1 cellular context compared by ENCODE assay signal in the genomic region with DNA sequence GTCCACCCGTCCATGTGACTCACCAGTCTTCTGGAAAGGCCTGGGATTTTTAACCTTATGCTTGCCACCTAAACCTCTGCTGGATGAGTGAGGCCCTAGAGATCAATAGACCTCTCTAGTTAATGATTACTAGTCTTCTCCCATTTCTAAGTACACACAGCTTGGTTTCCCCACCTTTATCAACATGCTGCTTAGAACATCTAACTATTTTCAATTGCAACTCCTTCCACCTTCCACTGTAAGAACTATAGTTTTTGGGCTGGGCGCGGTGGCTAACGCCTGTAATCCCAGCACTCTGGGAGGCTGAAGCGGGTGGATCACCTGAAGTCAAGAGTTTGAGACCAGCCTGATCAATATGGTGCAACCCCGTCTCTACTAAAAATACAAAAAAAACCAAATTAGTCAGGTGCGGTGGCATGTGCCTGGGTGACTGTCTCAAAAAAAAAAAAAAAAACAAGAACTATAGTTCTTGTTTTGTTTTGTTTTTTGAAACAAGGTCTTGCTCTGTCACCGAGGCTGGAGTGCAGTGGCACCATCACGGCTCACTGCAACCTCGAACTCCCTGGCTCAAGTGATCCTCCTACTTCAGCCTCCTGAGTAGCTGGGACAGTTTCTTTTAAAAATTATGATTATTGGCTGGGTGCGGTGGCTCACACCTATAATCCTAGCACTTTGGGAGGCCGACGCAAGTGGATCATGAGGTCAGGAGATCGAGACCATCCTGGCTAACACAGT.
TF ChIP-seq lines count a peak whose summit lies in the region.

No MANE protein-coding gene starts in this region.

TF ChIP-seq in HepG2, 621 proteins besides CTCF, POLR2A, EP300 and RAD21 (continued from another document and continues in another):
- peak; percentile 47; the same call in 1 of the 2 replicates for TF ChIP-seq ZNF800 (CRISPR knock-in tag; IDR thresholded peaks at IDR 0.05)
- TF ChIP-seq GFI1 (CRISPR knock-in tag; IDR thresholded peaks at IDR 0.05; ENCODE audit: borderline replicate concordance) = no peak; the same call in 1 of the 2 replicates
- no peak for TF ChIP-seq ZNF383 (CRISPR knock-in tag; IDR thresholded peaks at IDR 0.05; ENCODE audit: borderline replicate concordance)
- TF ChIP-seq ZNF143 (CRISPR knock-in tag; IDR thresholded peaks at IDR 0.05) = no peak
- TF ChIP-seq, protein P1, sequence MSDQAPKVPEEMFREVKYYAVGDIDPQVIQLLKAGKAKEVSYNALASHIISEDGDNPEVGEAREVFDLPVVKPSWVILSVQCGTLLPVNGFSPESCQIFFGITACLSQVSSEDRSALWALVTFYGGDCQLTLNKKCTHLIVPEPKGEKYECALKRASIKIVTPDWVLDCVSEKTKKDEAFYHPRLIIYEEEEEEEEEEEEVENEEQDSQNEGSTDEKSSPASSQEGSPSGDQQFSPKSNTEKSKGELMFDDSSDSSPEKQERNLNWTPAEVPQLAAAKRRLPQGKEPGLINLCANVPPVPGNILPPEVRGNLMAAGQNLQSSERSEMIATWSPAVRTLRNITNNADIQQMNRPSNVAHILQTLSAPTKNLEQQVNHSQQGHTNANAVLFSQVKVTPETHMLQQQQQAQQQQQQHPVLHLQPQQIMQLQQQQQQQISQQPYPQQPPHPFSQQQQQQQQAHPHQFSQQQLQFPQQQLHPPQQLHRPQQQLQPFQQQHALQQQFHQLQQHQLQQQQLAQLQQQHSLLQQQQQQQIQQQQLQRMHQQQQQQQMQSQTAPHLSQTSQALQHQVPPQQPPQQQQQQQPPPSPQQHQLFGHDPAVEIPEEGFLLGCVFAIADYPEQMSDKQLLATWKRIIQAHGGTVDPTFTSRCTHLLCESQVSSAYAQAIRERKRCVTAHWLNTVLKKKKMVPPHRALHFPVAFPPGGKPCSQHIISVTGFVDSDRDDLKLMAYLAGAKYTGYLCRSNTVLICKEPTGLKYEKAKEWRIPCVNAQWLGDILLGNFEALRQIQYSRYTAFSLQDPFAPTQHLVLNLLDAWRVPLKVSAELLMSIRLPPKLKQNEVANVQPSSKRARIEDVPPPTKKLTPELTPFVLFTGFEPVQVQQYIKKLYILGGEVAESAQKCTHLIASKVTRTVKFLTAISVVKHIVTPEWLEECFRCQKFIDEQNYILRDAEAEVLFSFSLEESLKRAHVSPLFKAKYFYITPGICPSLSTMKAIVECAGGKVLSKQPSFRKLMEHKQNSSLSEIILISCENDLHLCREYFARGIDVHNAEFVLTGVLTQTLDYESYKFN (CRISPR knock-in tag; conservative IDR thresholded peaks at IDR 0.05) = peak; percentile 94
- peak; percentile 70; the same call in 1 of the 2 replicates for TF ChIP-seq RXRB (CRISPR knock-in tag; IDR thresholded peaks at IDR 0.05; ENCODE audit: borderline replicate concordance)
- no peak for TF ChIP-seq MLXIP (CRISPR knock-in tag; IDR thresholded peaks at IDR 0.05; ENCODE audit: borderline replicate concordance)
- no peak for TF ChIP-seq GMEB2 (CRISPR knock-in tag; IDR thresholded peaks at IDR 0.05; ENCODE audit: low read depth)
- TF ChIP-seq CENPX (CRISPR knock-in tag; IDR thresholded peaks at IDR 0.05) = no peak
- TF ChIP-seq NR0B2 (CRISPR knock-in tag; IDR thresholded peaks at IDR 0.05) = no peak
- TF ChIP-seq ZNF644 (CRISPR knock-in tag; IDR thresholded peaks at IDR 0.05; ENCODE audit: low read depth) = peak; percentile 56
- TF ChIP-seq NCOA1 (CRISPR knock-in tag; IDR thresholded peaks at IDR 0.05) = no peak
- TF ChIP-seq ZNF629 (CRISPR knock-in tag; conservative IDR thresholded peaks at IDR 0.05) = no peak
- TF ChIP-seq KIAA2018 (CRISPR knock-in tag; IDR thresholded peaks at IDR 0.05; ENCODE audit: borderline replicate concordance) = no peak
- TF ChIP-seq, protein P2, sequence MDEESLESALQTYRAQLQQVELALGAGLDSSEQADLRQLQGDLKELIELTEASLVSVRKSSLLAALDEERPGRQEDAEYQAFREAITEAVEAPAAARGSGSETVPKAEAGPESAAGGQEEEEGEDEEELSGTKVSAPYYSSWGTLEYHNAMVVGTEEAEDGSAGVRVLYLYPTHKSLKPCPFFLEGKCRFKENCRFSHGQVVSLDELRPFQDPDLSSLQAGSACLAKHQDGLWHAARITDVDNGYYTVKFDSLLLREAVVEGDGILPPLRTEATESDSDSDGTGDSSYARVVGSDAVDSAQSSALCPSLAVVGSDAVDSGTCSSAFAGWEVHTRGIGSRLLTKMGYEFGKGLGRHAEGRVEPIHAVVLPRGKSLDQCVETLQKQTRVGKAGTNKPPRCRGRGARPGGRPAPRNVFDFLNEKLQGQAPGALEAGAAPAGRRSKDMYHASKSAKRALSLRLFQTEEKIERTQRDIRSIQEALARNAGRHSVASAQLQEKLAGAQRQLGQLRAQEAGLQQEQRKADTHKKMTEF (CRISPR knock-in tag; IDR thresholded peaks at IDR 0.05) = peak; percentile 71
- TF ChIP-seq ZNF224 (CRISPR knock-in tag; IDR thresholded peaks at IDR 0.05) = no peak
- no peak; the same call in 1 of the 2 replicates for TF ChIP-seq SALL1 (CRISPR knock-in tag; IDR thresholded peaks at IDR 0.05)
- TF ChIP-seq, protein P3, sequence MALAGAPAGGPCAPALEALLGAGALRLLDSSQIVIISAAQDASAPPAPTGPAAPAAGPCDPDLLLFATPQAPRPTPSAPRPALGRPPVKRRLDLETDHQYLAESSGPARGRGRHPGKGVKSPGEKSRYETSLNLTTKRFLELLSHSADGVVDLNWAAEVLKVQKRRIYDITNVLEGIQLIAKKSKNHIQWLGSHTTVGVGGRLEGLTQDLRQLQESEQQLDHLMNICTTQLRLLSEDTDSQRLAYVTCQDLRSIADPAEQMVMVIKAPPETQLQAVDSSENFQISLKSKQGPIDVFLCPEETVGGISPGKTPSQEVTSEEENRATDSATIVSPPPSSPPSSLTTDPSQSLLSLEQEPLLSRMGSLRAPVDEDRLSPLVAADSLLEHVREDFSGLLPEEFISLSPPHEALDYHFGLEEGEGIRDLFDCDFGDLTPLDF (CRISPR knock-in tag; IDR thresholded peaks at IDR 0.05) = no peak
- TF ChIP-seq ERF (CRISPR knock-in tag; IDR thresholded peaks at IDR 0.05) = peak; percentile 50; the same call in 1 of the 2 replicates
- TF ChIP-seq ZNF234 (CRISPR knock-in tag; conservative IDR thresholded peaks at IDR 0.05) = no peak
